8 cellular contexts compared by ENCODE assay signal in the genomic region with DNA sequence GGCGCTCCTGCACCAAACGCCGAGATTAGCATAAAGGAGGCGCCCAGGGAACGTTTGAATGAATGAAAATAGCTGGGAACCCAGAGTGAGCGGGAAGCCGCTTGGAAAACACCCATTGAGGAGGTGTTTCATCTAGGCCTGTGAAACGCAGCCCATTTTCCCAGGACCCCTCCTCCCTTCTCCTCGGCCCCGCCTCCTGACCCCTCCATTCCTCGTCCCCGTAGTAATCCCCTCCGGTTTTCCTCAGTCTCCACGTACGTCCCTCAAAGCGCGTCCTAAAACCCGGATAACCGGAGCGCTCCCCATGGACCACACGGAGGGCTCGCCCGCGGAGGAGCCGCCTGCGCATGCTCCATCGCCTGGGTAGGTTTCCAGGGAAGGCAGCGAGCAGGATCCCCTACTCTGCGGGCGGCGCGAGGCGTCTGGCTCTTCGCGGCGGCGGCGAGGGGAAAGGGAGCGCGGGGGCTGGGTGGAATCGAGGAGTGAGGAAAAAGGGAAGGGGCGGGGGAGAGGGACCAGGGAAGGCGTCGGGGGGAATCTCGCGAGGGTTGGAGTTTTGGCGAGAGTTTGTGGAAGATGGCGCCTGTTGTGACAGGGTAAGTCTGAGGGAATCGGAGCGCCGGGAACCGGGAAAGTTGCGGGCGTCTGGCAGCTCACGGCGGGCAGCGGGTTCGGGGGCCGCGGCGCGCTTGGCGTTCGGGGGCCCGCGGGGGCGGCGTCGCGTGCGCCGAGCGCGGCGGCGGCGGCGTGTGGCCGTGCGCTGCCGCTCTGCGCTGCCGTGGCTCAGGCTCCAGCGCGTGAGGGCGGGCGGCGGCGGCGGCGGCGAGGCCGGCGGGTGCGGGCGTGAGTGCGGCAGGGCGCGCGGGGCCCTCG. TPM values are rescaled to one million over a fixed set of nuclear protein-coding genes. Genes with fewer than 3 reads are reported as not detected.
DNase-seq lines count a peak whose midpoint lies in the region; ATAC-seq and TF ChIP-seq lines count a peak whose summit lies in the region.

RBPJ (plus strand) TSS at position 562 of the 873 bp plus-strand sequence; CDS start at position 577, 15 bp downstream.

- peaks cover 21% of the 10 kb centered on the region for H3K36me3 Mint-ChIP-seq in HFFc6 (ENCODE audit: low read depth)
- H3K36me3 Mint-ChIP-seq in activated naive CD8-positive, alpha-beta T cell treated with anti-CD3 and anti-CD28 coated beads, Interleukin-2, amount 10 ng/mL, durations not matched to agents 7 days and 5 days: peaks cover 15% of the 10 kb centered on the region
- no peaks in the 10 kb centered on the region for H3K36me3 Mint-ChIP-seq in osteocyte (ENCODE audit: unreplicated experiment)

- no peaks in the 10 kb centered on the region for H3K27me3 ChIP-seq in thoracic aorta (replicated peaks; ENCODE audit: insufficient read depth)

- H3K36me3 ChIP-seq in thoracic aorta: no peaks in the 10 kb centered on the region

- H3K27ac Mint-ChIP-seq in HFFc6 (peak within 1 kb of the TSS; percentile 97), osteocyte (ENCODE audit: unreplicated experiment) (peak within 1 kb of the TSS; percentile 100)
- peak within 1 kb of the TSS; percentile 99 for H3K27ac Mint-ChIP-seq in activated naive CD8-positive, alpha-beta T cell treated with anti-CD3 and anti-CD28 coated beads, Interleukin-2, amount 10 ng/mL, durations not matched to agents 7 days and 5 days

- ATAC-seq in activated naive CD8-positive, alpha-beta T cell treated with anti-CD3 and anti-CD28 coated beads, Interleukin-2, amount 10 ng/mL, durations not matched to agents 7 days and 5 days (ENCODE audit: low read depth): peak; percentile 19
- ATAC-seq in thoracic aorta (ENCODE audit: insufficient number of reproducible peaks, low FRiP score, low read depth): peak; percentile 76

- peak within 1 kb of the TSS; percentile 100 for H3K4me3 ChIP-seq in thoracic aorta

- H3K4me3 Mint-ChIP-seq in HFFc6 (peak within 1 kb of the TSS; percentile 99), osteocyte (ENCODE audit: unreplicated experiment) (peak within 1 kb of the TSS; percentile 95)
- H3K4me3 Mint-ChIP-seq in activated naive CD8-positive, alpha-beta T cell treated with anti-CD3 and anti-CD28 coated beads, Interleukin-2, amount 10 ng/mL, durations not matched to agents 7 days and 5 days: peak within 1 kb of the TSS; percentile 100

- peaks cover 14 to 33% of the 10 kb centered on the region in 2 donors for H3K4me1 ChIP-seq in thoracic aorta (ENCODE audit: control insufficient read depth in 1 of 2, low read depth in 2 of 2)

- intact Hi-C loops in head of caudate nucleus (cut with DNase I): loop anchor here (10.0 kb wide), 1 partner anchor 406 kb away; the partner anchor contains the start of gene SMIM20

- in situ Hi-C loops in G401 (cut with HindIII; ENCODE audit: low sequenced_read_pairs): no loop called here

- peaks cover 2% of the 10 kb centered on the region for H3K9me3 ChIP-seq in thoracic aorta

- TF ChIP-seq CTCF in HFFc6 (IDR thresholded peaks at IDR 0.05) (no peak), osteocyte (IDR thresholded peaks at IDR 0.05) (no peak), thoracic aorta (IDR thresholded peaks at IDR 0.05) (no peak)

- H3K4me1 Mint-ChIP-seq in HFFc6 (ENCODE audit: low read depth): peaks cover 55% of the 10 kb centered on the region
- H3K4me1 Mint-ChIP-seq in activated naive CD8-positive, alpha-beta T cell treated with anti-CD3 and anti-CD28 coated beads, Interleukin-2, amount 10 ng/mL, durations not matched to agents 7 days and 5 days: peaks cover 44% of the 10 kb centered on the region
- H3K4me1 Mint-ChIP-seq in osteocyte (ENCODE audit: unreplicated experiment): peaks cover 31% of the 10 kb centered on the region

- H3K27me3 Mint-ChIP-seq in HFFc6 (ENCODE audit: insufficient read depth) (no peaks in the 10 kb centered on the region), osteocyte (ENCODE audit: unreplicated experiment) (no peaks in the 10 kb centered on the region)
- H3K27me3 Mint-ChIP-seq in activated naive CD8-positive, alpha-beta T cell treated with anti-CD3 and anti-CD28 coated beads, Interleukin-2, amount 10 ng/mL, durations not matched to agents 7 days and 5 days: no peaks in the 10 kb centered on the region

- peak; percentile 94 for DNase-seq in G401 (ENCODE audit: low spot score)
- peak; percentile 93 for DNase-seq in HFFc6
- peak; percentile 83 for DNase-seq in NCI-H1417 treated with DMSO at 0.1 percent for 48 hours (lab: John Stamatoyannopoulos, UW)
- DNase-seq in SW 1271 (lab: John Stamatoyannopoulos, UW): peak; percentile 87 to 94
- peak; percentile 84 for DNase-seq in activated naive CD8-positive, alpha-beta T cell treated with anti-CD3 and anti-CD28 coated beads, Interleukin-2, amount 10 ng/mL, durations not matched to agents 7 days and 5 days
- DNase-seq in head of caudate nucleus: peak; percentile 82 to 97 (median 93)
- peak; percentile 98 for DNase-seq in osteocyte (ENCODE audit: extremely low spot score, unreplicated experiment)
- peak; percentile 79 for DNase-seq in thoracic aorta (ENCODE audit: low spot score)

- H3K9me3 Mint-ChIP-seq in HFFc6 (peaks cover 19% of the 10 kb centered on the region), osteocyte (ENCODE audit: unreplicated experiment) (peaks cover 10% of the 10 kb centered on the region)
- H3K9me3 Mint-ChIP-seq in activated naive CD8-positive, alpha-beta T cell treated with anti-CD3 and anti-CD28 coated beads, Interleukin-2, amount 10 ng/mL, durations not matched to agents 7 days and 5 days: peaks cover 10% of the 10 kb centered on the region

- peak within 1 kb of the TSS; percentile 97 to 100 for H3K27ac ChIP-seq in thoracic aorta

- POLR2A ChIA-PET in activated naive CD8-positive, alpha-beta T cell treated with anti-CD3 and anti-CD28 coated beads, Interleukin-2, amount 10 ng/mL, durations not matched to agents 7 days and 5 days (lab: Charles Lee): interaction anchor here (1.0 to 2.7 kb wide), 9 partner anchors 11 to 565 kb away, joined by 3 to 10 read pairs (median 3); no protein-coding TSS in a partner anchor

RNA-seq across cellular contexts. Expression of gene RBPJ, which starts in this region (rescaled TPM):
- 207 and 336 TPM in 2 replicates for total RNA-seq in G401 (2014; rRNA removed; shearing (Covaris generic))
- 10 to 100 TPM; 60.9 to 71.7 (median 69.0) TPM for total RNA-seq in HFFc6 (2021; fragmentation: NEBNext Ultra II Directional; extraction: Animal tissue kit (Norgen Biotek cat#: 25700))
- 10 to 100 TPM; 60.7 to 75.3 TPM for total RNA-seq in activated naive CD8-positive, alpha-beta T cell treated with anti-CD3 and anti-CD28 coated beads, Interleukin-2, amount 10 ng/mL, durations not matched to agents 7 days and 5 days
- 79.8 and 82.5 TPM in 2 replicates for total RNA-seq in osteocyte
- 10 to 100 TPM; 63.4 to 82.6 TPM for total RNA-seq in thoracic aorta

Comparison
In these comparisons a context has a peak if more than half of its experiments do, and no peak if none do; other contexts are left out.
1. Peak in every context shown above with its lines: DNase-seq, ATAC-seq, H3K4me3 ChIP-seq and H3K27ac ChIP-seq.